24 cellular contexts compared by ENCODE assay signal in the genomic region with DNA sequence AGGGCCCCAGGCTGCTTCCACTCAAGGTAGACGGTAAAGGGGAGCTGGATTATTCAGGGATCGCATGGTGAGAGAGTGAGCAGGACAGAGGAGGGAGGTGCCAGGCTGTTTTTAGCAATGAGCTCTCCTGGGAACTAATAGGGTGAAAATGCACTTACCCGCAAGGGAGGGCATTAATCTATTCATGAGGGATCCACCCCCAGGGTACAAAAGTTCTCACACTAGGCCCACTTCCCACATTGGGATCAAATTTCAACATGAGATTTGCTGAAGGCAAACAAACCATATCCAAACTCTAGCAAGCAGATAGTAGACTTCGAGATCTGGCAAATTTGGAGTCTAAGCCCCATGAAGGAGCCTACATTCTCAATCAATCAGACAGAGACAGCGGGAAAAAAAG.
"Had no signal": no experiment of that assay in that cellular context is flagged by ENCODE, and none has a peak within 500 bp of the region (broad histone marks: within the 10 kb centered on the region; RNA-seq: fewer than 3 reads in every experiment).

No MANE protein-coding gene starts in this region.

- H3K9ac ChIP-seq: parathyroid adenoma had no signal

- H2AFZ ChIP-seq: parathyroid adenoma had no signal

- H3K9me3 ChIP-seq: esophagus muscularis mucosa, gastrocnemius medialis, psoas muscle, suprapubic skin, thyroid gland, uterus had no signal

- H3K4me3 ChIP-seq: dorsolateral prefrontal cortex, esophagus muscularis mucosa, gastrocnemius medialis, lung, psoas muscle, skin epidermis, suprapubic skin, thyroid gland, uterus had no signal

- H3K36me3 Mint-ChIP-seq: immature natural killer cell; naive thymus-derived CD4-positive, alpha-beta T cell; type B pancreatic cell had no signal

- ATAC-seq: gastrocnemius medialis; left cardiac atrium; left ventricle myocardium superior; naive thymus-derived CD4-positive, alpha-beta T cell; psoas muscle; sciatic nerve had no signal

- H3K27me3 ChIP-seq: gastrocnemius medialis, suprapubic skin, thyroid gland, uterus had no signal

- H3K27me3 Mint-ChIP-seq: type B pancreatic cell had no signal

- H3K4me1 ChIP-seq: esophagus muscularis mucosa, gastrocnemius medialis, parathyroid adenoma, psoas muscle, suprapubic skin, thyroid gland, uterus had no signal

- H3K4me3 Mint-ChIP-seq: immature natural killer cell; naive thymus-derived CD4-positive, alpha-beta T cell; nephron progenitor cell; type B pancreatic cell had no signal

- H3K79me2 ChIP-seq: parathyroid adenoma had no signal

- H3K27ac Mint-ChIP-seq: immature natural killer cell; naive thymus-derived CD4-positive, alpha-beta T cell; nephron progenitor cell; type B pancreatic cell had no signal

- H3K27ac ChIP-seq: dorsolateral prefrontal cortex, epithelial cell of prostate, esophagus muscularis mucosa, gastrocnemius medialis, parathyroid adenoma, psoas muscle, skin epidermis, suprapubic skin, thyroid gland, uterus had no signal

- DNase-seq: cortex of kidney; dorsolateral prefrontal cortex; effector CD8-positive, alpha-beta T cell; gastrocnemius medialis; glutamatergic neuron; immature natural killer cell; left cardiac atrium; left ventricle myocardium superior; mesenchymal stem cell; naive thymus-derived CD4-positive, alpha-beta T cell; nephron progenitor cell; psoas muscle; retina; stimulated activated naive CD4-positive, alpha-beta T cell; thyroid gland; uterus had no signal

- H3K36me3 ChIP-seq: esophagus muscularis mucosa, gastrocnemius medialis, suprapubic skin, thyroid gland, uterus had no signal

- H3K4me1 Mint-ChIP-seq: immature natural killer cell; naive thymus-derived CD4-positive, alpha-beta T cell; nephron progenitor cell had no signal

- H3K9me3 Mint-ChIP-seq: nephron progenitor cell had no signal
